Comparison of ENCODE assay signal across 17 cellular contexts in genomic region chr5:95221234-95221633, GRCh38.
"Had no signal": no experiment of that assay in that cellular context is flagged by ENCODE, and none has a peak within 500 bp of the region (broad histone marks: within the 10 kb centered on the region; RNA-seq: fewer than 3 reads in every experiment).

No MANE protein-coding gene starts in this region.

- H3K9me3 ChIP-seq: MG63, Peyer's patch, SJCRH30 had no signal

- H3K27me3 ChIP-seq: Peyer's patch, SJCRH30 had no signal

- H3K27ac ChIP-seq: Peyer's patch, SJCRH30 had no signal

- DNase-seq: KBM-7; MG63; MV-4-11; NCI-H1092; NCI-H1436; NCI-H187; NCI-H2029; NCI-H2081 treated with DMSO at 0.1 percent for 48 hours; NCI-H2227 treated with DMSO at 0.1 percent for 48 hours; NCI-H526 treated with DMSO at 0.1 percent for 48 hours; NCI-H748 treated with DMSO at 0.1 percent for 48 hours; NK-92 treated with Interleukin-12 subunit alpha and Interleukin-12 subunit beta, amount 100 ng/mL, for 24 hours; PC-3; Peyer's patch; SHP77 treated with DMSO at 0.1 percent for 48 hours; SJCRH30; T-helper 2 cell had no signal

- H3K4me3 ChIP-seq: MG63, Peyer's patch, SJCRH30 had no signal

- H3K36me3 ChIP-seq: MG63, Peyer's patch, SJCRH30 had no signal

- H3K4me1 ChIP-seq: Peyer's patch had no signal
